17 cellular contexts compared by ENCODE assay signal in genomic region chr9:126515001-126515872, GRCh38.
DNase-seq lines count a peak whose midpoint lies in the region; ATAC-seq, FAIRE-seq and TF ChIP-seq lines count a peak whose summit lies in the region.
"Had no signal": no experiment of that assay in that cellular context is flagged by ENCODE, and none has a peak within 500 bp of the region (broad histone marks: within the 10 kb centered on the region; RNA-seq: fewer than 3 reads in every experiment).

No MANE protein-coding gene starts in this region.

- no peak for TF ChIP-seq POLR2A in sigmoid colon (IDR thresholded peaks at IDR 0.05)

- no peak overlapping the region for H3K4me3 ChIP-seq in astrocyte (ENCODE audit: insufficient read depth, low read depth, low read length)
- H3K4me3 ChIP-seq in mesendoderm (ENCODE audit: low read length) = no peak overlapping the region
- H3K4me3 ChIP-seq in sigmoid colon = no peak overlapping the region
- H3K4me3 ChIP-seq: lung had no signal

- H3K36me3 Mint-ChIP-seq in activated CD8-positive, alpha-beta T cell treated with anti-CD3 and anti-CD28 coated beads, Interleukin-2, amount 10 ng/mL, durations not matched to agents 7 days and 5 days (ENCODE audit: low read depth) = no peaks in the 10 kb centered on the region
- H3K36me3 Mint-ChIP-seq in activated CD8-positive, alpha-beta T cell treated with anti-CD3 and anti-CD28 coated beads for 36 hours (ENCODE audit: low read depth) = no peaks in the 10 kb centered on the region
- H3K36me3 Mint-ChIP-seq in astrocyte (ENCODE audit: low read depth, unreplicated experiment) = no peaks in the 10 kb centered on the region
- H3K36me3 Mint-ChIP-seq in T-cell = no peaks in the 10 kb centered on the region

- no peak for ATAC-seq in activated CD8-positive, alpha-beta T cell treated with anti-CD3 and anti-CD28 coated beads, Interleukin-2, amount 10 ng/mL, durations not matched to agents 7 days and 5 days
- no peak for ATAC-seq in activated CD8-positive, alpha-beta T cell treated with anti-CD3 and anti-CD28 coated beads for 36 hours
- ATAC-seq in T-cell (replicated peaks in 1 of 4) = no peak

- no peak for TF ChIP-seq CTCF in activated CD8-positive, alpha-beta T cell treated with anti-CD3 and anti-CD28 coated beads for 36 hours (IDR thresholded peaks at IDR 0.05)
- TF ChIP-seq CTCF in astrocyte (IDR thresholded peaks at IDR 0.05; ENCODE audit: insufficient read depth, low read depth, low read length) (no peak), sigmoid colon (IDR thresholded peaks at IDR 0.05) (no peak)

- no peak for FAIRE-seq in astrocyte (lab: Jason Lieb, UNC)

- no peak overlapping the region for H3K4me2 ChIP-seq in astrocyte (ENCODE audit: low read length)
- no peak overlapping the region for H3K4me2 ChIP-seq in mesendoderm (ENCODE audit: low read length)

- H3K79me1 ChIP-seq in mesendoderm (ENCODE audit: low read length) = no peaks in the 10 kb centered on the region

- WGBS in mesendoderm (ENCODE audit: extremely low coverage, insufficient coverage, low lambda C conversion rate) = no CpG with 5 or more reads among the region's 27 CpGs
- 50 to 72% methylated on average over 27 of the region's 27 CpGs for WGBS in sigmoid colon, 2 donors

- TF ChIP-seq EP300 in sigmoid colon (IDR thresholded peaks at IDR 0.05) = no peak

- CTCF ChIA-PET in activated CD8-positive, alpha-beta T cell treated with anti-CD3 and anti-CD28 coated beads, Interleukin-2, amount 10 ng/mL, durations not matched to agents 7 days and 5 days (lab: Charles Lee) = interaction anchor here (0.7 to 12.2 kb wide), 8 partner anchors 16 to 44 kb away, joined by 3 to 97 read pairs (median 8); no protein-coding TSS in a partner anchor
- CTCF ChIA-PET in activated CD8-positive, alpha-beta T cell treated with anti-CD3 and anti-CD28 coated beads for 36 hours (lab: Charles Lee) = interaction anchor here (0.9 to 12.6 kb wide), 9 partner anchors 10 to 116 kb away, joined by 3 to 99 read pairs (median 5); no protein-coding TSS in a partner anchor
- CTCF ChIA-PET in T-cell (lab: Charles Lee) = interaction anchor here in 1 of 2 donors (0.6 kb wide), 1 partner anchor 41 kb away, joined by 3 read pairs; no protein-coding TSS in a partner anchor

- peaks cover 41% of the 10 kb centered on the region for H3K27me3 ChIP-seq in astrocyte (ENCODE audit: insufficient read depth, low read length)
- H3K27me3 ChIP-seq in mesendoderm (ENCODE audit: insufficient read depth, low read length, poor library complexity) = no peaks in the 10 kb centered on the region
- peaks cover 39 to 97% (median 69%) of the 10 kb centered on the region in 3 donors for H3K27me3 ChIP-seq in sigmoid colon

- H3K27ac ChIP-seq in astrocyte (ENCODE audit: low read depth, low read length) = no peak overlapping the region
- H3K27ac ChIP-seq in mesendoderm (ENCODE audit: low read depth, low read length) = no peak overlapping the region
- peak overlapping the region in 2 of 4 donors; percentile 17 to 30 for H3K27ac ChIP-seq in sigmoid colon

- DNase-seq in activated CD8-positive, alpha-beta T cell treated with anti-CD3 and anti-CD28 coated beads, Interleukin-2, amount 10 ng/mL, durations not matched to agents 7 days and 5 days = no peak
- no peak for DNase-seq in activated CD8-positive, alpha-beta T cell treated with anti-CD3 and anti-CD28 coated beads for 36 hours
- no peak for DNase-seq in astrocyte (ENCODE audit: low read depth)
- peak; percentile 21 for DNase-seq in mesendoderm
- peak; percentile 55 for DNase-seq in sigmoid colon
- DNase-seq in NCI-H2081 treated with DMSO at 0.1 percent for 48 hours (lab: John Stamatoyannopoulos, UW) = no peak
- DNase-seq in NCI-H146 (lab: John Stamatoyannopoulos, UW) = no peak
- DNase-seq in T-cell = no peak
- DNase-seq: ACHN; activated CD4-positive, CD25-positive, alpha-beta regulatory T cell treated with anti-CD3 and anti-CD28 coated beads, Interleukin-2, amount 50 U/mL, for 72 hours; CD4-positive, alpha-beta T cell; DND-41; H9; KBM-7; stomach had no signal

- H2AK5ac ChIP-seq in mesendoderm (ENCODE audit: low read length) = no peak overlapping the region

- H3K23ac ChIP-seq in mesendoderm (ENCODE audit: low read length) = no peak overlapping the region

- H2BK5ac ChIP-seq in mesendoderm (ENCODE audit: low read length) = no peak overlapping the region

- POLR2A ChIA-PET in activated CD8-positive, alpha-beta T cell treated with anti-CD3 and anti-CD28 coated beads, Interleukin-2, amount 10 ng/mL, durations not matched to agents 7 days and 5 days (lab: Charles Lee) = interaction anchor here (0.6 kb wide), 1 partner anchor 318 kb away, joined by 3 read pairs; no protein-coding TSS in a partner anchor
- POLR2A ChIA-PET in activated CD8-positive, alpha-beta T cell treated with anti-CD3 and anti-CD28 coated beads for 36 hours (lab: Charles Lee) = no interaction called here
- POLR2A ChIA-PET in T-cell (lab: Charles Lee) = no interaction called here

- H3K4me1 Mint-ChIP-seq in activated CD8-positive, alpha-beta T cell treated with anti-CD3 and anti-CD28 coated beads, Interleukin-2, amount 10 ng/mL, durations not matched to agents 7 days and 5 days (ENCODE audit: low read depth) = peaks cover 31% of the 10 kb centered on the region
- H3K4me1 Mint-ChIP-seq in activated CD8-positive, alpha-beta T cell treated with anti-CD3 and anti-CD28 coated beads for 36 hours (ENCODE audit: low read depth) = peaks cover 33% of the 10 kb centered on the region
- H3K4me1 Mint-ChIP-seq in astrocyte (ENCODE audit: low read depth, unreplicated experiment) (peaks cover 7% of the 10 kb centered on the region), T-cell (peaks cover 18 to 44% (median 33%) of the 10 kb centered on the region in 3 donors)

- H3K79me2 ChIP-seq in astrocyte (ENCODE audit: insufficient read depth, low read length) (no peaks in the 10 kb centered on the region), mesendoderm (ENCODE audit: control insufficient read depth, insufficient read depth, low read length) (no peaks in the 10 kb centered on the region)

- H3K4ac ChIP-seq in mesendoderm (ENCODE audit: low read depth, low read length) = no peak overlapping the region

- no peak overlapping the region for H3K4me3 Mint-ChIP-seq in activated CD8-positive, alpha-beta T cell treated with anti-CD3 and anti-CD28 coated beads, Interleukin-2, amount 10 ng/mL, durations not matched to agents 7 days and 5 days
- no peak overlapping the region for H3K4me3 Mint-ChIP-seq in activated CD8-positive, alpha-beta T cell treated with anti-CD3 and anti-CD28 coated beads for 36 hours
- H3K4me3 Mint-ChIP-seq in astrocyte (ENCODE audit: unreplicated experiment) (no peak overlapping the region), T-cell (peak overlapping the region in 1 of 3 donors; percentile 30)
- H3K4me3 Mint-ChIP-seq: CD4-positive, alpha-beta T cell had no signal

- H3K9me3 Mint-ChIP-seq in activated CD8-positive, alpha-beta T cell treated with anti-CD3 and anti-CD28 coated beads, Interleukin-2, amount 10 ng/mL, durations not matched to agents 7 days and 5 days (ENCODE audit: insufficient read depth) = no peaks in the 10 kb centered on the region
- no peaks in the 10 kb centered on the region for H3K9me3 Mint-ChIP-seq in activated CD8-positive, alpha-beta T cell treated with anti-CD3 and anti-CD28 coated beads for 36 hours
- no peaks in the 10 kb centered on the region for H3K9me3 Mint-ChIP-seq in astrocyte (ENCODE audit: unreplicated experiment)
- no peaks in the 10 kb centered on the region for H3K9me3 Mint-ChIP-seq in T-cell
- H3K9me3 Mint-ChIP-seq: activated T-helper 2 cell treated with anti-CD3 and anti-CD28 coated beads, Interferon-gamma antibody, Interleukin-2, Interleukin-4, amounts not matched to agents 10 μg/mL and 5 μg/mL and 100 μg/mL, durations not matched to agents 14 hours and 24 hours and 36 hours; CD4-positive, alpha-beta T cell; H9 had no signal

- H3K9ac ChIP-seq in astrocyte (ENCODE audit: low read length) (no peak overlapping the region), mesendoderm (ENCODE audit: low read length) (no peak overlapping the region)

- H4K5ac ChIP-seq in mesendoderm (ENCODE audit: low read length) = no peak overlapping the region

- H2BK120ac ChIP-seq in mesendoderm (ENCODE audit: low read depth, low read length) = no peak overlapping the region

- peaks cover 60% of the 10 kb centered on the region for H3K27me3 Mint-ChIP-seq in activated CD8-positive, alpha-beta T cell treated with anti-CD3 and anti-CD28 coated beads, Interleukin-2, amount 10 ng/mL, durations not matched to agents 7 days and 5 days (ENCODE audit: low read depth)
- peaks cover 57% of the 10 kb centered on the region for H3K27me3 Mint-ChIP-seq in activated CD8-positive, alpha-beta T cell treated with anti-CD3 and anti-CD28 coated beads for 36 hours
- peaks cover 28% of the 10 kb centered on the region for H3K27me3 Mint-ChIP-seq in astrocyte (ENCODE audit: low read depth, unreplicated experiment)
- H3K27me3 Mint-ChIP-seq in T-cell = peaks cover 57 to 66% of the 10 kb centered on the region in 2 donors

- H3K4me1 ChIP-seq in astrocyte (ENCODE audit: insufficient read depth, low read length) (peaks cover 7% of the 10 kb centered on the region), mesendoderm (ENCODE audit: control insufficient read depth, low read depth, low read length) (peaks cover 7% of the 10 kb centered on the region), sigmoid colon (peaks cover 0 to 24% (median 19%) of the 10 kb centered on the region in 4 donors)

- H3K27ac Mint-ChIP-seq in activated CD8-positive, alpha-beta T cell treated with anti-CD3 and anti-CD28 coated beads, Interleukin-2, amount 10 ng/mL, durations not matched to agents 7 days and 5 days = peak overlapping the region; percentile 16
- H3K27ac Mint-ChIP-seq in activated CD8-positive, alpha-beta T cell treated with anti-CD3 and anti-CD28 coated beads for 36 hours = no peak overlapping the region
- H3K27ac Mint-ChIP-seq in astrocyte (ENCODE audit: unreplicated experiment) (peak overlapping the region; percentile 53), T-cell (no peak overlapping the region)
- H3K27ac Mint-ChIP-seq: activated T-helper 2 cell treated with anti-CD3 and anti-CD28 coated beads, Interferon-gamma antibody, Interleukin-2, Interleukin-4, amounts not matched to agents 10 μg/mL and 5 μg/mL and 100 μg/mL, durations not matched to agents 14 hours and 24 hours and 36 hours; CD4-positive, alpha-beta T cell; H9 had no signal

- H3K36me3 ChIP-seq in astrocyte (ENCODE audit: insufficient read depth, low read length) (no peaks in the 10 kb centered on the region), mesendoderm (ENCODE audit: control insufficient read depth, insufficient read depth, low read length) (no peaks in the 10 kb centered on the region), sigmoid colon (no peaks in the 10 kb centered on the region)
- H3K36me3 ChIP-seq: stomach had no signal

- no peaks in the 10 kb centered on the region for H3K9me3 ChIP-seq in astrocyte (ENCODE audit: insufficient read depth, low read depth, low read length)
- H3K9me3 ChIP-seq in sigmoid colon = no peaks in the 10 kb centered on the region
- H3K9me3 ChIP-seq: stomach had no signal

- no peak overlapping the region for H3K18ac ChIP-seq in mesendoderm (ENCODE audit: low read length)

- H2AFZ ChIP-seq in astrocyte (ENCODE audit: low read depth, low read length) = no peak overlapping the region

- peak overlapping the region; percentile 2 for H3K56ac ChIP-seq in mesendoderm (ENCODE audit: low read length)

- H4K20me1 ChIP-seq in astrocyte (ENCODE audit: insufficient read depth, low read length) = no peaks in the 10 kb centered on the region

- intact Hi-C loops in activated CD8-positive, alpha-beta T cell treated with anti-CD3 and anti-CD28 coated beads for 36 hours (cut with micrococcal nuclease) = loop anchor here (5.0 kb wide), 1 partner anchor 42 kb away; no protein-coding TSS in a partner anchor
- intact Hi-C loops in sigmoid colon (cut with DNase I) = no loop called here

- no peak overlapping the region for H4K8ac ChIP-seq in mesendoderm (ENCODE audit: low read depth, low read length)

- no peak overlapping the region for H2BK15ac ChIP-seq in mesendoderm (replicated peaks; ENCODE audit: low read depth)

Comparison
In these comparisons a context has a peak if more than half of its experiments do, and no peak if none do; other contexts are left out.
1. H3K27ac Mint-ChIP-seq: peak in activated CD8-positive, alpha-beta T cell treated with anti-CD3 and anti-CD28 coated beads, Interleukin-2, amount 10 ng/mL, durations not matched to agents 7 days and 5 days (single experiment) and astrocyte (single experiment); none in activated CD8-positive, alpha-beta T cell treated with anti-CD3 and anti-CD28 coated beads for 36 hours (single experiment) and T-cell (0 of 2).
2. DNase-seq: peak in mesendoderm (single experiment) and sigmoid colon (single experiment); none in activated CD8-positive, alpha-beta T cell treated with anti-CD3 and anti-CD28 coated beads, Interleukin-2, amount 10 ng/mL, durations not matched to agents 7 days and 5 days (single experiment), activated CD8-positive, alpha-beta T cell treated with anti-CD3 and anti-CD28 coated beads for 36 hours (single experiment), astrocyte (single experiment), NCI-H2081 treated with DMSO at 0.1 percent for 48 hours (single experiment), NCI-H146 (single experiment) and T-cell (0 of 34).